ENCODE assay signal across 1 cellular context in genomic region chr11:111602865-111603632, GRCh38.
TF ChIP-seq lines count a peak whose summit lies in the region.

No MANE protein-coding gene starts in this region.

TF ChIP-seq in GM12878, 131 proteins besides CTCF, POLR2A, EP300 and RAD21:
- TF ChIP-seq ZBTB11 (CRISPR knock-in tag; IDR thresholded peaks at IDR 0.05) (peak; percentile 59), PAX8 (IDR thresholded peaks at IDR 0.05) (no peak), GABPA (IDR thresholded peaks at IDR 0.05; ENCODE audit: low read depth) (no peak), SP1 (IDR thresholded peaks at IDR 0.05; ENCODE audit: low read depth, low read length) (no peak), NRF1 (conservative IDR thresholded peaks at IDR 0.05; ENCODE audit: low read depth, low read length) (no peak), CHD1 (IDR thresholded peaks at IDR 0.05; ENCODE audit: low read depth, low read length) (no peak), EED (IDR thresholded peaks at IDR 0.05; ENCODE audit: low read depth) (peak; percentile 21; the same call in 1 of the 2 replicates), MTA2 (IDR thresholded peaks at IDR 0.05; ENCODE audit: low read depth) (no peak), NR2F1 (conservative IDR thresholded peaks at IDR 0.05) (peak; percentile 51), YY1 (IDR thresholded peaks at IDR 0.05; ENCODE audit: low read depth, low read length) (0 out of 2 replicates have a peak, but pooled peaks have one; percentile 2), HCFC1 (IDR thresholded peaks at IDR 0.05; ENCODE audit: low read length) (no peak)
- TF ChIP-seq, protein P1, sequence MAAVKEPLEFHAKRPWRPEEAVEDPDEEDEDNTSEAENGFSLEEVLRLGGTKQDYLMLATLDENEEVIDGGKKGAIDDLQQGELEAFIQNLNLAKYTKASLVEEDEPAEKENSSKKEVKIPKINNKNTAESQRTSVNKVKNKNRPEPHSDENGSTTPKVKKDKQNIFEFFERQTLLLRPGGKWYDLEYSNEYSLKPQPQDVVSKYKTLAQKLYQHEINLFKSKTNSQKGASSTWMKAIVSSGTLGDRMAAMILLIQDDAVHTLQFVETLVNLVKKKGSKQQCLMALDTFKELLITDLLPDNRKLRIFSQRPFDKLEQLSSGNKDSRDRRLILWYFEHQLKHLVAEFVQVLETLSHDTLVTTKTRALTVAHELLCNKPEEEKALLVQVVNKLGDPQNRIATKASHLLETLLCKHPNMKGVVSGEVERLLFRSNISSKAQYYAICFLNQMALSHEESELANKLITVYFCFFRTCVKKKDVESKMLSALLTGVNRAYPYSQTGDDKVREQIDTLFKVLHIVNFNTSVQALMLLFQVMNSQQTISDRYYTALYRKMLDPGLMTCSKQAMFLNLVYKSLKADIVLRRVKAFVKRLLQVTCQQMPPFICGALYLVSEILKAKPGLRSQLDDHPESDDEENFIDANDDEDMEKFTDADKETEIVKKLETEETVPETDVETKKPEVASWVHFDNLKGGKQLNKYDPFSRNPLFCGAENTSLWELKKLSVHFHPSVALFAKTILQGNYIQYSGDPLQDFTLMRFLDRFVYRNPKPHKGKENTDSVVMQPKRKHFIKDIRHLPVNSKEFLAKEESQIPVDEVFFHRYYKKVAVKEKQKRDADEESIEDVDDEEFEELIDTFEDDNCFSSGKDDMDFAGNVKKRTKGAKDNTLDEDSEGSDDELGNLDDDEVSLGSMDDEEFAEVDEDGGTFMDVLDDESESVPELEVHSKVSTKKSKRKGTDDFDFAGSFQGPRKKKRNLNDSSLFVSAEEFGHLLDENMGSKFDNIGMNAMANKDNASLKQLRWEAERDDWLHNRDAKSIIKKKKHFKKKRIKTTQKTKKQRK (IDR thresholded peaks at IDR 0.05; ENCODE audit: low read depth, low read length), result no peak
TF ChIP-seq in GM12878: peak in this region for 4.
